Comparison of ENCODE assay signal across 1 cellular context in the genomic region with DNA sequence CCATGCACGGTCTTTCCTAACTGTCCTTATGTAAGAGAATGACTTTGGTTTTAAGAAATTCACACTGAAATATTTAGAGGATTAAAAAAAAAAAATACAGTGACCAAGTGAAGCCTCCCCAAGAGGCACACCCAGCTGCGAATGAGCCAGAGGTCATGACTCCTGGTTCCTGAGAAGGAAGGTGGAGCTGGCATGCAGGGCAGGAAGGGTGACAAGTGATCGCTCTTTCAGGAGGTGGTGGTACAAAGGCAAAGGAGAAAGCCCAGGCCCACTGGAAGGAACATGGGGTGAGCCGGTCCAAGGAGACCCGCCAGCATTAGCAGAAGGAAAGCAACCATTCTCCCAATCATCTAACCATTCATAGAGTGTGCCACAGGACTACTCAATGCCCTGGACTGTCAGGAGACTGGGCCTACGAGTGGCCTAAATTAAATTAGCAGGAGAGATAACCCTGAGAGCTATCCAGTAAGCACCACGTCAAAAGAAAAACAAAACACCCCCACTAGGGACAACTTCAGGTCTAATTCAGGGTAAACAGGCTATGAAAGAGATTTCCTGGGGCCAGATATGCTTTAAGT.
TF ChIP-seq lines count a peak whose summit lies in the region.

No MANE protein-coding gene starts in this region.

TF ChIP-seq in SK-N-SH, 30 proteins besides CTCF, POLR2A, EP300 and RAD21:
- TF ChIP-seq GABPA (IDR thresholded peaks at IDR 0.05; ENCODE audit: low read depth) = no peak
- TF ChIP-seq TAF1 (IDR thresholded peaks at IDR 0.05; ENCODE audit: borderline replicate concordance, low read depth, low read length) = no peak
- TF ChIP-seq, protein P1, sequence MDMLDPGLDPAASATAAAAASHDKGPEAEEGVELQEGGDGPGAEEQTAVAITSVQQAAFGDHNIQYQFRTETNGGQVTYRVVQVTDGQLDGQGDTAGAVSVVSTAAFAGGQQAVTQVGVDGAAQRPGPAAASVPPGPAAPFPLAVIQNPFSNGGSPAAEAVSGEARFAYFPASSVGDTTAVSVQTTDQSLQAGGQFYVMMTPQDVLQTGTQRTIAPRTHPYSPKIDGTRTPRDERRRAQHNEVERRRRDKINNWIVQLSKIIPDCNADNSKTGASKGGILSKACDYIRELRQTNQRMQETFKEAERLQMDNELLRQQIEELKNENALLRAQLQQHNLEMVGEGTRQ (IDR thresholded peaks at IDR 0.05; ENCODE audit: borderline replicate concordance, low read depth, low read length) = no peak
- TF ChIP-seq FOXJ3 (CRISPR knock-in tag; IDR thresholded peaks at IDR 0.05) = no peak
TF ChIP-seq in SK-N-SH: peak in this region for 0.
